9 cellular contexts compared by ENCODE assay signal in the genomic region with DNA sequence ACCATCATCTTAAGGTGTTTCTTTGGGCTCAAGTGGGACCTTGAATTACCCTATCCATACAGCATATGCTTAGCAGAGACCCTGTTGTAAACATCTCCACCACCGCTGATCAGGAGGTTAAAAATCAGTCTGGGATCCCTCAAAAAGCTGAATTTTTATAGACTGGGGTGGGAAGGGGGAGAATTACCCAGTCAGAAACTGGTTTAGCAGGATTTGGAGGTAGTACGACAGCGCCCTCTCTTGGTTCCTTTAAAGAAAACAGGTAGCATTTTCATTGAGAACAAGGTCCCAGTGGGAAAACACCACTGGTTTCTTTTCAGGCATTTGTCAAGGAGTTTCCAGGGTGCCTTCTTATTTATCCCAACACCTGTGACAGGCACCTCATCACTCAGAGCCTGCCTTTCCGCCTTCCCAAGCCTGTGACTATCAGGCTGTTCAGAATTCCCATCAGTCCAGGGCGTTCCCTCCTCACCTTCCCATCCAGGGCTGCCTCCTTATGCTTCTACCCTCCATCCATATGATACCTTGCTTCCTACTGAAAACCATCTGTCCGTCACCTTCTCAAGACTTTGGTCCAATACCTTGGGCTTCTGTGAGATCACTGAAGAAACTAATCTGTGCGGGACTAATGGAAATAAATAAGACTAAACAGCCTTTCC.
A peak's percentile ranks its signal among the peaks of the same experiment; 100 is the strongest.
DNase-seq lines count a peak whose midpoint lies in the region; ATAC-seq and TF ChIP-seq lines count a peak whose summit lies in the region.
"Had no signal": no experiment of that assay in that cellular context is flagged by ENCODE, and none has a peak within 500 bp of the region (broad histone marks: within the 10 kb centered on the region; RNA-seq: fewer than 3 reads in every experiment).

No MANE protein-coding gene starts in this region.

- H4K20me1 ChIP-seq in GM23338 (replicated peaks; ENCODE audit: insufficient read depth) = no peaks in the 10 kb centered on the region

- H2AFZ ChIP-seq in GM23338 = peak overlapping the region; percentile 64; the same call in 1 of the 2 replicates

- H3K27ac Mint-ChIP-seq in GM23338 = peak overlapping the region; percentile 63; the same call in 1 of the 2 replicates
- H3K27ac Mint-ChIP-seq in activated naive CD4-positive, alpha-beta T cell treated with anti-CD3 and anti-CD28 coated beads, Interleukin-2, amount 10 ng/mL, durations not matched to agents 7 days and 5 days = no peak overlapping the region

- H3K9me2 ChIP-seq in GM23338 (ENCODE audit: insufficient read depth) = peaks cover 7% of the 10 kb centered on the region; the same call in 1 of the 2 replicates

- no peaks in the 10 kb centered on the region for H3F3A ChIP-seq in GM23338 (replicated peaks; ENCODE audit: low read depth)

- H3K4me3 ChIP-seq in GM23338 (no peak overlapping the region), epithelial cell of proximal tubule (ENCODE audit: low read depth, low read length) (no peak overlapping the region), prostate gland (no peak overlapping the region), right cardiac atrium (ENCODE audit: low read length) (no peak overlapping the region)

- CTCF ChIA-PET in activated naive CD4-positive, alpha-beta T cell treated with anti-CD3 and anti-CD28 coated beads, Interleukin-2, amount 10 ng/mL, durations not matched to agents 7 days and 5 days (lab: Charles Lee) = interaction anchor here (0.9 kb wide), 1 partner anchor 34 kb away, joined by 3 read pairs; no protein-coding TSS in a partner anchor

- DNase-seq in GM23338 (ENCODE audit: low spot score) = peak; percentile 84
- DNase-seq in NCI-H82 (lab: John Stamatoyannopoulos, UW) = peak; percentile 37
- DNase-seq in epithelial cell of proximal tubule (ENCODE audit: low read depth) = no peak
- DNase-seq in prostate gland (ENCODE audit: low spot score) = no peak
- DNase-seq in superior temporal gyrus (ENCODE audit: extremely low spot score) = no peak
- DNase-seq in posterior vena cava (ENCODE audit: low spot score) = no peak
- no peak for DNase-seq in right cardiac atrium
- DNase-seq in activated naive CD4-positive, alpha-beta T cell treated with anti-CD3 and anti-CD28 coated beads, Interleukin-2, amount 10 ng/mL, durations not matched to agents 7 days and 5 days = no peak

- peaks cover 8% of the 10 kb centered on the region for H3K27me3 Mint-ChIP-seq in GM23338 (ENCODE audit: insufficient read depth, low read depth, poor library complexity)
- H3K27me3 Mint-ChIP-seq in activated naive CD4-positive, alpha-beta T cell treated with anti-CD3 and anti-CD28 coated beads, Interleukin-2, amount 10 ng/mL, durations not matched to agents 7 days and 5 days = peaks cover 9% of the 10 kb centered on the region

- H3K27me3 ChIP-seq in GM23338 (ENCODE audit: insufficient read depth) (no peaks in the 10 kb centered on the region), prostate gland (replicated peaks; ENCODE audit: insufficient read depth) (no peaks in the 10 kb centered on the region), right cardiac atrium (ENCODE audit: control insufficient read depth, insufficient read depth) (no peaks in the 10 kb centered on the region)

- no peak overlapping the region for H3K27ac ChIP-seq in GM23338 (ENCODE audit: low read depth)
- H3K27ac ChIP-seq in prostate gland = no peak overlapping the region
- H3K27ac ChIP-seq in right cardiac atrium (ENCODE audit: low read length) = no peak overlapping the region

- no peak overlapping the region for H3K4me3 Mint-ChIP-seq in GM23338
- H3K4me3 Mint-ChIP-seq in activated naive CD4-positive, alpha-beta T cell treated with anti-CD3 and anti-CD28 coated beads, Interleukin-2, amount 10 ng/mL, durations not matched to agents 7 days and 5 days = no peak overlapping the region

- H3K36me3 Mint-ChIP-seq in GM23338 (ENCODE audit: low read depth) = peaks cover 3% of the 10 kb centered on the region
- H3K36me3 Mint-ChIP-seq in activated naive CD4-positive, alpha-beta T cell treated with anti-CD3 and anti-CD28 coated beads, Interleukin-2, amount 10 ng/mL, durations not matched to agents 7 days and 5 days = no peaks in the 10 kb centered on the region

- no peak overlapping the region for H3K4me2 ChIP-seq in GM23338

- ATAC-seq in GM23338 = peak; percentile 88
- ATAC-seq in right cardiac atrium = no peak
- ATAC-seq: sciatic nerve had no signal

- peaks cover 14% of the 10 kb centered on the region; the same call in 1 of the 2 replicates for H3K4me1 ChIP-seq in GM23338 (ENCODE audit: insufficient read depth)
- H3K4me1 ChIP-seq in prostate gland (replicated peaks) = peaks cover 4% of the 10 kb centered on the region
- no peaks in the 10 kb centered on the region for H3K4me1 ChIP-seq in right cardiac atrium (ENCODE audit: control insufficient read depth, insufficient read depth, low read length)

- H3K79me2 ChIP-seq in GM23338 (replicated peaks; ENCODE audit: insufficient read depth) = no peaks in the 10 kb centered on the region

- TF ChIP-seq CTCF in GM23338 (conservative IDR thresholded peaks at IDR 0.05; ENCODE audit: low read depth in 2 of 2) (peak; percentile 88 to 89), epithelial cell of proximal tubule (conservative IDR thresholded peaks at IDR 0.05; ENCODE audit: low read depth, low read length) (peak; percentile 75), prostate gland (IDR thresholded peaks at IDR 0.05) (peak in 3 of 4 experiments; percentile 55 to 70 (median 63))

- TF ChIP-seq POLR2A in prostate gland (IDR thresholded peaks at IDR 0.05) = no peak

- WGBS in prostate gland = 34% methylated on average over 7 of the region's 7 CpGs
- WGBS in right cardiac atrium = 45% methylated on average over 7 of the region's 7 CpGs

- H3K9me3 ChIP-seq in prostate gland (no peaks in the 10 kb centered on the region), right cardiac atrium (ENCODE audit: control insufficient read depth, low read length) (no peaks in the 10 kb centered on the region)

- H3K36me3 ChIP-seq in GM23338 (ENCODE audit: insufficient read depth) (no peaks in the 10 kb centered on the region), prostate gland (no peaks in the 10 kb centered on the region)

- intact Hi-C loops in prostate gland (cut with DNase I) = no loop called here
- intact Hi-C loops in posterior vena cava (cut with DNase I) = no loop called here
- intact Hi-C loops in right cardiac atrium (cut with DNase I) = no loop called here

- peaks cover 11% of the 10 kb centered on the region for H3K9me3 Mint-ChIP-seq in GM23338
- H3K9me3 Mint-ChIP-seq in activated naive CD4-positive, alpha-beta T cell treated with anti-CD3 and anti-CD28 coated beads, Interleukin-2, amount 10 ng/mL, durations not matched to agents 7 days and 5 days = no peaks in the 10 kb centered on the region

- H3K4me1 Mint-ChIP-seq in GM23338 = peaks cover 17% of the 10 kb centered on the region
- H3K4me1 Mint-ChIP-seq in activated naive CD4-positive, alpha-beta T cell treated with anti-CD3 and anti-CD28 coated beads, Interleukin-2, amount 10 ng/mL, durations not matched to agents 7 days and 5 days = no peaks in the 10 kb centered on the region

TF ChIP-seq in GM23338, 12 proteins besides CTCF, POLR2A, EP300 and RAD21:
- no peak for TF ChIP-seq NANOG (IDR thresholded peaks at IDR 0.05; ENCODE audit: borderline replicate concordance)
- TF ChIP-seq POLR2AphosphoS5 (IDR thresholded peaks at IDR 0.05; ENCODE audit: low read depth) = no peak
- TF ChIP-seq, protein P1, sequence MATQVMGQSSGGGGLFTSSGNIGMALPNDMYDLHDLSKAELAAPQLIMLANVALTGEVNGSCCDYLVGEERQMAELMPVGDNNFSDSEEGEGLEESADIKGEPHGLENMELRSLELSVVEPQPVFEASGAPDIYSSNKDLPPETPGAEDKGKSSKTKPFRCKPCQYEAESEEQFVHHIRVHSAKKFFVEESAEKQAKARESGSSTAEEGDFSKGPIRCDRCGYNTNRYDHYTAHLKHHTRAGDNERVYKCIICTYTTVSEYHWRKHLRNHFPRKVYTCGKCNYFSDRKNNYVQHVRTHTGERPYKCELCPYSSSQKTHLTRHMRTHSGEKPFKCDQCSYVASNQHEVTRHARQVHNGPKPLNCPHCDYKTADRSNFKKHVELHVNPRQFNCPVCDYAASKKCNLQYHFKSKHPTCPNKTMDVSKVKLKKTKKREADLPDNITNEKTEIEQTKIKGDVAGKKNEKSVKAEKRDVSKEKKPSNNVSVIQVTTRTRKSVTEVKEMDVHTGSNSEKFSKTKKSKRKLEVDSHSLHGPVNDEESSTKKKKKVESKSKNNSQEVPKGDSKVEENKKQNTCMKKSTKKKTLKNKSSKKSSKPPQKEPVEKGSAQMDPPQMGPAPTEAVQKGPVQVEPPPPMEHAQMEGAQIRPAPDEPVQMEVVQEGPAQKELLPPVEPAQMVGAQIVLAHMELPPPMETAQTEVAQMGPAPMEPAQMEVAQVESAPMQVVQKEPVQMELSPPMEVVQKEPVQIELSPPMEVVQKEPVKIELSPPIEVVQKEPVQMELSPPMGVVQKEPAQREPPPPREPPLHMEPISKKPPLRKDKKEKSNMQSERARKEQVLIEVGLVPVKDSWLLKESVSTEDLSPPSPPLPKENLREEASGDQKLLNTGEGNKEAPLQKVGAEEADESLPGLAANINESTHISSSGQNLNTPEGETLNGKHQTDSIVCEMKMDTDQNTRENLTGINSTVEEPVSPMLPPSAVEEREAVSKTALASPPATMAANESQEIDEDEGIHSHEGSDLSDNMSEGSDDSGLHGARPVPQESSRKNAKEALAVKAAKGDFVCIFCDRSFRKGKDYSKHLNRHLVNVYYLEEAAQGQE (IDR thresholded peaks at IDR 0.05; ENCODE audit: unreplicated experiment) = no peak
- no peak for TF ChIP-seq EZH2phosphoT487 (IDR thresholded peaks at IDR 0.05; ENCODE audit: unreplicated experiment)
- no peak for TF ChIP-seq ETS1 (IDR thresholded peaks at IDR 0.05)
- TF ChIP-seq ZNF331 (CRISPR knock-in tag; IDR thresholded peaks at IDR 0.05; ENCODE audit: low read depth) = no peak
- no peak for TF ChIP-seq CREB1 (CRISPR knock-in tag; IDR thresholded peaks at IDR 0.05; ENCODE audit: low read depth)
- TF ChIP-seq EZH2 (IDR thresholded peaks at IDR 0.05; ENCODE audit: low read depth, unreplicated experiment) = no peak
- no peak for TF ChIP-seq STAT1 (IDR thresholded peaks at IDR 0.05; ENCODE audit: unreplicated experiment)

Comparison
In these comparisons a context has a peak if more than half of its experiments do, and no peak if none do; other contexts are left out.
1. DNase-seq: peak in GM23338 (single experiment) and NCI-H82 (single experiment); none in epithelial cell of proximal tubule (single experiment), prostate gland (single experiment), superior temporal gyrus (single experiment), posterior vena cava (single experiment), right cardiac atrium (0 of 3) and activated naive CD4-positive, alpha-beta T cell treated with anti-CD3 and anti-CD28 coated beads, Interleukin-2, amount 10 ng/mL, durations not matched to agents 7 days and 5 days (single experiment).
2. Peak in every context shown above with its lines, with median percentiles within 50 percentile points of each other: CTCF ChIP-seq.